In genomic region chr2:33497177-33497787, GRCh38 we compare ENCODE assay signal across 9 cellular contexts. TPM values are rescaled to one million over a fixed set of nuclear protein-coding genes. Genes with fewer than 3 reads are reported as not detected.
DNase-seq lines count a peak whose midpoint lies in the region; ATAC-seq and TF ChIP-seq lines count a peak whose summit lies in the region.
"Had no signal": no experiment of that assay in that cellular context is flagged by ENCODE, and none has a peak within 500 bp of the region (broad histone marks: within the 10 kb centered on the region; RNA-seq: fewer than 3 reads in every experiment).

No MANE protein-coding gene starts in this region.

- peaks cover 53% of the 10 kb centered on the region for H3K4me1 Mint-ChIP-seq in activated T-helper 2 cell treated with anti-CD3 and anti-CD28 coated beads, Interferon-gamma antibody, Interleukin-2, Interleukin-4, amounts not matched to agents 10 μg/mL and 5 μg/mL and 100 μg/mL, durations not matched to agents 14 hours and 24 hours and 36 hours (ENCODE audit: low read depth)
- H3K4me1 Mint-ChIP-seq in Caco-2 (ENCODE audit: low read depth, unreplicated experiment): peaks cover 7% of the 10 kb centered on the region

- peaks cover 6% of the 10 kb centered on the region for H3K9me3 Mint-ChIP-seq in activated T-helper 2 cell treated with anti-CD3 and anti-CD28 coated beads, Interferon-gamma antibody, Interleukin-2, Interleukin-4, amounts not matched to agents 10 μg/mL and 5 μg/mL and 100 μg/mL, durations not matched to agents 14 hours and 24 hours and 36 hours
- peaks cover 12% of the 10 kb centered on the region for H3K9me3 Mint-ChIP-seq in Caco-2 (ENCODE audit: unreplicated experiment)

- no peak overlapping the region for H3K27ac ChIP-seq in prostate gland
- H3K27ac ChIP-seq: SK-N-MC had no signal

- peak; percentile 61 for ATAC-seq in GM19468 (IDR thresholded peaks at IDR 0.05; ENCODE audit: extremely low read depth, unreplicated experiment)
- ATAC-seq in HG03457 (IDR thresholded peaks at IDR 0.05; ENCODE audit: unreplicated experiment): peak; percentile 41

- intact Hi-C loops in activated T-helper 2 cell treated with anti-CD3 and anti-CD28 coated beads, Interferon-gamma antibody, Interleukin-2, Interleukin-4, amounts not matched to agents 10 μg/mL and 5 μg/mL and 100 μg/mL, durations not matched to agents 14 hours and 24 hours and 36 hours (cut with micrococcal nuclease): loop anchor here (1.0 to 5.0 kb wide), 6 partner anchors 9 to 176 kb away; partner anchors contain the start of genes FAM98A and RASGRP3
- intact Hi-C loops in prostate gland (cut with DNase I) (no loop called here), Caco-2 (cut with micrococcal nuclease; ENCODE audit: unreplicated experiment) (no loop called here)

- CTCF ChIA-PET in Caco-2 (lab: Charles Lee): no interaction called here

- WGBS in prostate gland: 95% methylated on average over 1 of the region's 1 CpG

- H3K4me3 ChIP-seq in prostate gland: no peak overlapping the region
- H3K4me3 ChIP-seq in Caco-2 (ENCODE audit: low read depth, low read length): no peak overlapping the region
- H3K4me3 ChIP-seq: SK-N-MC had no signal

- no peaks in the 10 kb centered on the region for H3K36me3 Mint-ChIP-seq in activated T-helper 2 cell treated with anti-CD3 and anti-CD28 coated beads, Interferon-gamma antibody, Interleukin-2, Interleukin-4, amounts not matched to agents 10 μg/mL and 5 μg/mL and 100 μg/mL, durations not matched to agents 14 hours and 24 hours and 36 hours (ENCODE audit: low read depth)
- no peaks in the 10 kb centered on the region for H3K36me3 Mint-ChIP-seq in Caco-2 (ENCODE audit: insufficient read depth, unreplicated experiment)

- TF ChIP-seq CTCF in prostate gland (IDR thresholded peaks at IDR 0.05) (no peak), Caco-2 (IDR thresholded peaks at IDR 0.05; ENCODE audit: insufficient read depth in 1 of 2, low read depth in 1 of 2, low read length in 1 of 2, severe bottlenecking in 1 of 2, unreplicated experiment in 1 of 2) (no peak)

- no peak overlapping the region for H3K27ac Mint-ChIP-seq in activated T-helper 2 cell treated with anti-CD3 and anti-CD28 coated beads, Interferon-gamma antibody, Interleukin-2, Interleukin-4, amounts not matched to agents 10 μg/mL and 5 μg/mL and 100 μg/mL, durations not matched to agents 14 hours and 24 hours and 36 hours
- no peak overlapping the region for H3K27ac Mint-ChIP-seq in Caco-2 (ENCODE audit: unreplicated experiment)

- no peaks in the 10 kb centered on the region for H3K36me3 ChIP-seq in prostate gland
- no peaks in the 10 kb centered on the region; the same call in 1 of the 2 replicates for H3K36me3 ChIP-seq in Caco-2 (ENCODE audit: control insufficient read depth, insufficient read depth, low read length)

- POLR2A ChIA-PET in Caco-2 (lab: Charles Lee): no interaction called here

- no TSS peak for BruUV-seq in Caco-2 (replicated peaks; lab: Mats Ljungman, UMichigan)

- no peaks in the 10 kb centered on the region for H3K27me3 ChIP-seq in prostate gland (replicated peaks; ENCODE audit: insufficient read depth)
- no peaks in the 10 kb centered on the region for H3K27me3 ChIP-seq in Caco-2 (replicated peaks; ENCODE audit: control insufficient read depth, insufficient read depth, low read length)

- no peaks in the 10 kb centered on the region for H3K9me3 ChIP-seq in prostate gland
- H3K9me3 ChIP-seq in Caco-2: no peaks in the 10 kb centered on the region

- H3K4me3 Mint-ChIP-seq in activated T-helper 2 cell treated with anti-CD3 and anti-CD28 coated beads, Interferon-gamma antibody, Interleukin-2, Interleukin-4, amounts not matched to agents 10 μg/mL and 5 μg/mL and 100 μg/mL, durations not matched to agents 14 hours and 24 hours and 36 hours (ENCODE audit: low read depth): peak overlapping the region; percentile 11
- no peak overlapping the region for H3K4me3 Mint-ChIP-seq in Caco-2 (ENCODE audit: unreplicated experiment)

- no peak for TF ChIP-seq POLR2A in prostate gland (IDR thresholded peaks at IDR 0.05)

- peaks cover 15% of the 10 kb centered on the region for H3K27me3 Mint-ChIP-seq in activated T-helper 2 cell treated with anti-CD3 and anti-CD28 coated beads, Interferon-gamma antibody, Interleukin-2, Interleukin-4, amounts not matched to agents 10 μg/mL and 5 μg/mL and 100 μg/mL, durations not matched to agents 14 hours and 24 hours and 36 hours (ENCODE audit: low read depth)
- no peaks in the 10 kb centered on the region for H3K27me3 Mint-ChIP-seq in Caco-2 (ENCODE audit: insufficient read depth, unreplicated experiment)

- DNase-seq in EH (ENCODE audit: low read depth) (peak; percentile 62), prostate gland (ENCODE audit: low spot score) (no peak), Caco-2 (no peak), NCI-H1092 (lab: John Stamatoyannopoulos, UW) (no peak), NCI-H446 (lab: John Stamatoyannopoulos, UW) (no peak)
- DNase-seq in activated T-helper 2 cell treated with anti-CD3 and anti-CD28 coated beads, Interferon-gamma antibody, Interleukin-2, Interleukin-4, amounts not matched to agents 10 μg/mL and 5 μg/mL and 100 μg/mL, durations not matched to agents 14 hours and 24 hours and 36 hours (ENCODE audit: low spot score): no peak

- H3K4me1 ChIP-seq in prostate gland (replicated peaks) (no peaks in the 10 kb centered on the region), Caco-2 (peaks cover 18% of the 10 kb centered on the region)

RNA-seq across cellular contexts. Expression of gene RASGRP3, which starts 20.8 kb away (rescaled TPM):
- total RNA-seq in activated T-helper 2 cell treated with anti-CD3 and anti-CD28 coated beads, Interferon-gamma antibody, Interleukin-2, Interleukin-4, amounts not matched to agents 10 μg/mL and 5 μg/mL and 100 μg/mL, durations not matched to agents 14 hours and 24 hours and 36 hours: 1.5 and 2.5 TPM in 2 replicates
- total RNA-seq in prostate gland (10 to 100 TPM in 1 of 2 donors, under 1 TPM in 1; 0.73 to 21.0 TPM), Caco-2 (2022) (9.2 and 12.2 TPM in 2 replicates)
